Comparison of ENCODE assay signal across 1 cellular context in genomic region chr7:139109188-139109982, GRCh38.
A peak's percentile ranks its signal among the peaks of the same experiment; 100 is the strongest.
TF ChIP-seq lines count a peak whose summit lies in the region.

ZC3HAV1 (minus strand) TSS chr7:139109720; CDS start chr7:139109331, 389 bp downstream.

TF ChIP-seq in H1, 55 proteins besides CTCF, POLR2A, EP300 and RAD21 (continued from another document):
- TF ChIP-seq, protein P1, sequence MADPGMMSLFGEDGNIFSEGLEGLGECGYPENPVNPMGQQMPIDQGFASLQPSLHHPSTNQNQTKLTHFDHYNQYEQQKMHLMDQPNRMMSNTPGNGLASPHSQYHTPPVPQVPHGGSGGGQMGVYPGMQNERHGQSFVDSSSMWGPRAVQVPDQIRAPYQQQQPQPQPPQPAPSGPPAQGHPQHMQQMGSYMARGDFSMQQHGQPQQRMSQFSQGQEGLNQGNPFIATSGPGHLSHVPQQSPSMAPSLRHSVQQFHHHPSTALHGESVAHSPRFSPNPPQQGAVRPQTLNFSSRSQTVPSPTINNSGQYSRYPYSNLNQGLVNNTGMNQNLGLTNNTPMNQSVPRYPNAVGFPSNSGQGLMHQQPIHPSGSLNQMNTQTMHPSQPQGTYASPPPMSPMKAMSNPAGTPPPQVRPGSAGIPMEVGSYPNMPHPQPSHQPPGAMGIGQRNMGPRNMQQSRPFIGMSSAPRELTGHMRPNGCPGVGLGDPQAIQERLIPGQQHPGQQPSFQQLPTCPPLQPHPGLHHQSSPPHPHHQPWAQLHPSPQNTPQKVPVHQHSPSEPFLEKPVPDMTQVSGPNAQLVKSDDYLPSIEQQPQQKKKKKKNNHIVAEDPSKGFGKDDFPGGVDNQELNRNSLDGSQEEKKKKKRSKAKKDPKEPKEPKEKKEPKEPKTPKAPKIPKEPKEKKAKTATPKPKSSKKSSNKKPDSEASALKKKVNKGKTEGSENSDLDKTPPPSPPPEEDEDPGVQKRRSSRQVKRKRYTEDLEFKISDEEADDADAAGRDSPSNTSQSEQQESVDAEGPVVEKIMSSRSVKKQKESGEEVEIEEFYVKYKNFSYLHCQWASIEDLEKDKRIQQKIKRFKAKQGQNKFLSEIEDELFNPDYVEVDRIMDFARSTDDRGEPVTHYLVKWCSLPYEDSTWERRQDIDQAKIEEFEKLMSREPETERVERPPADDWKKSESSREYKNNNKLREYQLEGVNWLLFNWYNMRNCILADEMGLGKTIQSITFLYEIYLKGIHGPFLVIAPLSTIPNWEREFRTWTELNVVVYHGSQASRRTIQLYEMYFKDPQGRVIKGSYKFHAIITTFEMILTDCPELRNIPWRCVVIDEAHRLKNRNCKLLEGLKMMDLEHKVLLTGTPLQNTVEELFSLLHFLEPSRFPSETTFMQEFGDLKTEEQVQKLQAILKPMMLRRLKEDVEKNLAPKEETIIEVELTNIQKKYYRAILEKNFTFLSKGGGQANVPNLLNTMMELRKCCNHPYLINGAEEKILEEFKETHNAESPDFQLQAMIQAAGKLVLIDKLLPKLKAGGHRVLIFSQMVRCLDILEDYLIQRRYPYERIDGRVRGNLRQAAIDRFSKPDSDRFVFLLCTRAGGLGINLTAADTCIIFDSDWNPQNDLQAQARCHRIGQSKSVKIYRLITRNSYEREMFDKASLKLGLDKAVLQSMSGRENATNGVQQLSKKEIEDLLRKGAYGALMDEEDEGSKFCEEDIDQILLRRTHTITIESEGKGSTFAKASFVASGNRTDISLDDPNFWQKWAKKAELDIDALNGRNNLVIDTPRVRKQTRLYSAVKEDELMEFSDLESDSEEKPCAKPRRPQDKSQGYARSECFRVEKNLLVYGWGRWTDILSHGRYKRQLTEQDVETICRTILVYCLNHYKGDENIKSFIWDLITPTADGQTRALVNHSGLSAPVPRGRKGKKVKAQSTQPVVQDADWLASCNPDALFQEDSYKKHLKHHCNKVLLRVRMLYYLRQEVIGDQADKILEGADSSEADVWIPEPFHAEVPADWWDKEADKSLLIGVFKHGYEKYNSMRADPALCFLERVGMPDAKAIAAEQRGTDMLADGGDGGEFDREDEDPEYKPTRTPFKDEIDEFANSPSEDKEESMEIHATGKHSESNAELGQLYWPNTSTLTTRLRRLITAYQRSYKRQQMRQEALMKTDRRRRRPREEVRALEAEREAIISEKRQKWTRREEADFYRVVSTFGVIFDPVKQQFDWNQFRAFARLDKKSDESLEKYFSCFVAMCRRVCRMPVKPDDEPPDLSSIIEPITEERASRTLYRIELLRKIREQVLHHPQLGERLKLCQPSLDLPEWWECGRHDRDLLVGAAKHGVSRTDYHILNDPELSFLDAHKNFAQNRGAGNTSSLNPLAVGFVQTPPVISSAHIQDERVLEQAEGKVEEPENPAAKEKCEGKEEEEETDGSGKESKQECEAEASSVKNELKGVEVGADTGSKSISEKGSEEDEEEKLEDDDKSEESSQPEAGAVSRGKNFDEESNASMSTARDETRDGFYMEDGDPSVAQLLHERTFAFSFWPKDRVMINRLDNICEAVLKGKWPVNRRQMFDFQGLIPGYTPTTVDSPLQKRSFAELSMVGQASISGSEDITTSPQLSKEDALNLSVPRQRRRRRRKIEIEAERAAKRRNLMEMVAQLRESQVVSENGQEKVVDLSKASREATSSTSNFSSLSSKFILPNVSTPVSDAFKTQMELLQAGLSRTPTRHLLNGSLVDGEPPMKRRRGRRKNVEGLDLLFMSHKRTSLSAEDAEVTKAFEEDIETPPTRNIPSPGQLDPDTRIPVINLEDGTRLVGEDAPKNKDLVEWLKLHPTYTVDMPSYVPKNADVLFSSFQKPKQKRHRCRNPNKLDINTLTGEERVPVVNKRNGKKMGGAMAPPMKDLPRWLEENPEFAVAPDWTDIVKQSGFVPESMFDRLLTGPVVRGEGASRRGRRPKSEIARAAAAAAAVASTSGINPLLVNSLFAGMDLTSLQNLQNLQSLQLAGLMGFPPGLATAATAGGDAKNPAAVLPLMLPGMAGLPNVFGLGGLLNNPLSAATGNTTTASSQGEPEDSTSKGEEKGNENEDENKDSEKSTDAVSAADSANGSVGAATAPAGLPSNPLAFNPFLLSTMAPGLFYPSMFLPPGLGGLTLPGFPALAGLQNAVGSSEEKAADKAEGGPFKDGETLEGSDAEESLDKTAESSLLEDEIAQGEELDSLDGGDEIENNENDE (IDR thresholded peaks at IDR 0.05; ENCODE audit: insufficient replicate concordance, low read length) = no peak
- TF ChIP-seq SUZ12 (IDR thresholded peaks at IDR 0.05; ENCODE audit: low read length) = no peak
- TF ChIP-seq, protein P2, sequence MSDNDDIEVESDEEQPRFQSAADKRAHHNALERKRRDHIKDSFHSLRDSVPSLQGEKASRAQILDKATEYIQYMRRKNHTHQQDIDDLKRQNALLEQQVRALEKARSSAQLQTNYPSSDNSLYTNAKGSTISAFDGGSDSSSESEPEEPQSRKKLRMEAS (IDR thresholded peaks at IDR 0.05) = peak; percentile 80
- TF ChIP-seq ZNF274 (IDR thresholded peaks at IDR 0.05; ENCODE audit: borderline replicate concordance, extremely low read depth, low read length) = no peak
- TF ChIP-seq BCL11A (IDR thresholded peaks at IDR 0.05; ENCODE audit: low read depth in 2 of 2, low read length in 2 of 2) = no peak
- peak; percentile 66 for TF ChIP-seq TBP (IDR thresholded peaks at IDR 0.05; ENCODE audit: low read depth, low read length)
- no peak for TF ChIP-seq GTF2F1 (IDR thresholded peaks at IDR 0.05; ENCODE audit: borderline replicate concordance, low read depth, low read length)
- peak; percentile 10; the same call in 1 of the 2 replicates for TF ChIP-seq NRF1 (IDR thresholded peaks at IDR 0.05; ENCODE audit: low read depth, low read length)
- no peak for TF ChIP-seq YY1 (IDR thresholded peaks at IDR 0.05; ENCODE audit: low read depth, low read length)
- TF ChIP-seq TAF1 (IDR thresholded peaks at IDR 0.05; ENCODE audit: low read depth, low read length) = no peak; the same call in 1 of the 2 replicates
- no peak for TF ChIP-seq SIRT6 (IDR thresholded peaks at IDR 0.05; ENCODE audit: low read length)
- TF ChIP-seq USF2 (IDR thresholded peaks at IDR 0.05; ENCODE audit: low read length) = no peak
- no peak for TF ChIP-seq ATF3 (IDR thresholded peaks at IDR 0.05; ENCODE audit: insufficient read depth, low read depth, low read length)
- TF ChIP-seq TCF12 (IDR thresholded peaks at IDR 0.05; ENCODE audit: low read depth, low read length) = no peak
- no peak for TF ChIP-seq MAFK (IDR thresholded peaks at IDR 0.05; ENCODE audit: low read depth, low read length)
- TF ChIP-seq, protein P3, sequence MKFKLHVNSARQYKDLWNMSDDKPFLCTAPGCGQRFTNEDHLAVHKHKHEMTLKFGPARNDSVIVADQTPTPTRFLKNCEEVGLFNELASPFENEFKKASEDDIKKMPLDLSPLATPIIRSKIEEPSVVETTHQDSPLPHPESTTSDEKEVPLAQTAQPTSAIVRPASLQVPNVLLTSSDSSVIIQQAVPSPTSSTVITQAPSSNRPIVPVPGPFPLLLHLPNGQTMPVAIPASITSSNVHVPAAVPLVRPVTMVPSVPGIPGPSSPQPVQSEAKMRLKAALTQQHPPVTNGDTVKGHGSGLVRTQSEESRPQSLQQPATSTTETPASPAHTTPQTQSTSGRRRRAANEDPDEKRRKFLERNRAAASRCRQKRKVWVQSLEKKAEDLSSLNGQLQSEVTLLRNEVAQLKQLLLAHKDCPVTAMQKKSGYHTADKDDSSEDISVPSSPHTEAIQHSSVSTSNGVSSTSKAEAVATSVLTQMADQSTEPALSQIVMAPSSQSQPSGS (IDR thresholded peaks at IDR 0.05; ENCODE audit: low read length) = 0 out of 2 replicates have a peak, but pooled peaks have one; percentile 36
- no peak for TF ChIP-seq BACH1 (IDR thresholded peaks at IDR 0.05; ENCODE audit: low read length)
- TF ChIP-seq EZH2 (IDR thresholded peaks at IDR 0.05; ENCODE audit: low read depth, low read length, severe bottlenecking) = no peak
- no peak for TF ChIP-seq CBX8 (IDR thresholded peaks at IDR 0.05; ENCODE audit: borderline replicate concordance, low read depth, low read length)
- TF ChIP-seq GABPA (IDR thresholded peaks at IDR 0.05; ENCODE audit: borderline replicate concordance, insufficient read depth, low read length) = no peak
- TF ChIP-seq CBX5 (IDR thresholded peaks at IDR 0.05; ENCODE audit: low read depth, low read length) = no peak
- no peak for TF ChIP-seq FOSL1 (IDR thresholded peaks at IDR 0.05; ENCODE audit: insufficient read depth, low read depth, low read length)
- TF ChIP-seq PHF8 (conservative IDR thresholded peaks at IDR 0.05; ENCODE audit: low read depth, low read length) = peak; percentile 48
- no peak for TF ChIP-seq POU5F1 (IDR thresholded peaks at IDR 0.05; ENCODE audit: low read depth, low read length)
- TF ChIP-seq HDAC6 (IDR thresholded peaks at IDR 0.05; ENCODE audit: low read depth, low read length) = no peak
- no peak; the same call in 1 of the 2 replicates for TF ChIP-seq KDM1A (IDR thresholded peaks at IDR 0.05; ENCODE audit: borderline replicate concordance, low read length)
- TF ChIP-seq CTBP2 (IDR thresholded peaks at IDR 0.05; ENCODE audit: borderline replicate concordance, insufficient read depth, insufficient read length, low read length) = no peak
- peak; percentile 38 for TF ChIP-seq KDM4A (IDR thresholded peaks at IDR 0.05; ENCODE audit: low read depth, low read length, severe bottlenecking)
- 0 out of 2 replicates have a peak, but pooled peaks have one; percentile 35 for TF ChIP-seq POLR2AphosphoS5 (IDR thresholded peaks at IDR 0.05; ENCODE audit: low read depth, low read length)
- no peak for TF ChIP-seq SP2 (IDR thresholded peaks at IDR 0.05; ENCODE audit: low read length)
- TF ChIP-seq SIX5 (IDR thresholded peaks at IDR 0.05; ENCODE audit: low read depth, low read length) = no peak
- no peak for TF ChIP-seq BRCA1 (IDR thresholded peaks at IDR 0.05; ENCODE audit: low read depth, low read length)
- TF ChIP-seq E2F6 (IDR thresholded peaks at IDR 0.05) = peak; percentile 61
- no peak for TF ChIP-seq RFX5 (IDR thresholded peaks at IDR 0.05; ENCODE audit: borderline replicate concordance, low read depth, low read length)
- no peak for TF ChIP-seq SRF (IDR thresholded peaks at IDR 0.05; ENCODE audit: low read depth, low read length)
- TF ChIP-seq CREB1 (IDR thresholded peaks at IDR 0.05) = peak; percentile 26; the same call in 1 of the 2 replicates
- no peak for TF ChIP-seq CHD2 (IDR thresholded peaks at IDR 0.05; ENCODE audit: low read length)
- TF ChIP-seq ASH2L (IDR thresholded peaks at IDR 0.05; ENCODE audit: low read length) = peak; percentile 91
- TF ChIP-seq RBBP5 (IDR thresholded peaks at IDR 0.05; ENCODE audit: borderline replicate concordance, low read depth, low read length) = peak; percentile 50; the same call in 1 of the 2 replicates
- no peak for TF ChIP-seq EGR1 (IDR thresholded peaks at IDR 0.05; ENCODE audit: borderline replicate concordance, low read depth, low read length)
- TF ChIP-seq SP1 (IDR thresholded peaks at IDR 0.05; ENCODE audit: low read depth, low read length) = no peak
- TF ChIP-seq RNF2 (IDR thresholded peaks at IDR 0.05; ENCODE audit: borderline replicate concordance, low read depth, low read length, missing control alignments, poor library complexity, severe bottlenecking) = no peak
- TF ChIP-seq SAP30 (IDR thresholded peaks at IDR 0.05; ENCODE audit: insufficient read depth, insufficient replicate concordance, low read length) = no peak
- no peak for TF ChIP-seq JUND (IDR thresholded peaks at IDR 0.05; ENCODE audit: low read length)
- TF ChIP-seq CHD1 (IDR thresholded peaks at IDR 0.05; ENCODE audit: low read depth, low read length) = no peak
- no peak for TF ChIP-seq HDAC2 (IDR thresholded peaks at IDR 0.05; ENCODE audit: borderline replicate concordance in 1 of 2, low read depth in 2 of 2, low read length in 2 of 2)
- TF ChIP-seq KDM5A (IDR thresholded peaks at IDR 0.05; ENCODE audit: low read length) = no peak
- peak; percentile 46 to 66; a peak in 1 of 4 replicates for TF ChIP-seq SIN3A (conservative IDR thresholded peaks at IDR 0.05 in 1 of 2, IDR thresholded peaks at IDR 0.05 in 1 of 2; ENCODE audit: low read depth in 1 of 2, low read length in 2 of 2)
- no peak for TF ChIP-seq JUN (IDR thresholded peaks at IDR 0.05; ENCODE audit: low read depth, low read length)
- TF ChIP-seq NANOG (IDR thresholded peaks at IDR 0.05; ENCODE audit: insufficient read depth, low read depth, low read length, poor library complexity, severe bottlenecking) = no peak
